9 cellular contexts compared by ENCODE assay signal in genomic region chr14:33432407-33433023, GRCh38.
A peak's percentile ranks its signal among the peaks of the same experiment; 100 is the strongest.
DNase-seq lines count a peak whose midpoint lies in the region; ATAC-seq, FAIRE-seq and TF ChIP-seq lines count a peak whose summit lies in the region.
"Had no signal": no experiment of that assay in that cellular context is flagged by ENCODE, and none has a peak within 500 bp of the region (broad histone marks: within the 10 kb centered on the region; RNA-seq: fewer than 3 reads in every experiment).

No MANE protein-coding gene starts in this region.

- no peak for TF ChIP-seq POLR2A in A549 (IDR thresholded peaks at IDR 0.05; ENCODE audit: low read length)
- TF ChIP-seq POLR2A in Peyer's patch (IDR thresholded peaks at IDR 0.05): no peak
- TF ChIP-seq POLR2A in transverse colon (IDR thresholded peaks at IDR 0.05): no peak
- TF ChIP-seq POLR2A in GM12891 (IDR thresholded peaks at IDR 0.05; ENCODE audit: low read depth, low read length): no peak
- no peak for TF ChIP-seq POLR2A in GM18505 (IDR thresholded peaks at IDR 0.05; ENCODE audit: borderline replicate concordance, extremely low read depth, insufficient read depth, insufficient read length)

- POLR2A ChIA-PET in A549 (lab: Yijun Ruan, JAX) (no interaction called here), HEK293T (lab: Yijun Ruan, JAX) (no interaction called here)

- H3K27me3 ChIP-seq in Peyer's patch (no peaks in the 10 kb centered on the region), transverse colon (no peaks in the 10 kb centered on the region)

- H3K27ac ChIP-seq in A549 (no peak overlapping the region), Peyer's patch (no peak overlapping the region), transverse colon (no peak overlapping the region)

- FAIRE-seq in A549 (lab: Jason Lieb, UNC) (no peak), GM12891 (lab: Jason Lieb, UNC) (no peak)

- H3K36me3 ChIP-seq in Peyer's patch (no peaks in the 10 kb centered on the region), transverse colon (no peaks in the 10 kb centered on the region)

- intact Hi-C loops in transverse colon (cut with DNase I; ENCODE audit: low total_unique reads): no loop called here

- H3K9me3 ChIP-seq in A549 (no peaks in the 10 kb centered on the region), Peyer's patch (no peaks in the 10 kb centered on the region), transverse colon (no peaks in the 10 kb centered on the region)

- TF ChIP-seq RAD21 in A549 (conservative IDR thresholded peaks at IDR 0.05 in 1 of 2, IDR thresholded peaks at IDR 0.05 in 1 of 2): peak; percentile 40 to 48; a peak in 4 of 5 replicates

- H3K4me1 ChIP-seq in A549: no peaks in the 10 kb centered on the region
- no peaks in the 10 kb centered on the region for H3K4me1 ChIP-seq in Peyer's patch
- H3K4me1 ChIP-seq in transverse colon: no peaks in the 10 kb centered on the region

- CTCF ChIA-PET in A549 (lab: Yijun Ruan, JAX): interaction anchor here (1.2 kb wide), 1 partner anchor 52 kb away, joined by 3 read pairs; no protein-coding TSS in a partner anchor
- CTCF ChIA-PET in HEK293T (lab: Yijun Ruan, JAX): interaction anchor here (0.6 to 1.0 kb wide), 2 partner anchors 81 to 360 kb away, joined by 3 read pairs; no protein-coding TSS in a partner anchor

- ATAC-seq in A549 (peak in 1 of 2 experiments; percentile 66; a peak in 2 of 6 replicates), GM21737 (IDR thresholded peaks at IDR 0.05; ENCODE audit: unreplicated experiment) (no peak), GM18505 (IDR thresholded peaks at IDR 0.05; ENCODE audit: unreplicated experiment) (no peak)

- no peak overlapping the region for H3K4me2 ChIP-seq in A549

- 30% methylated on average over 3 of the region's 3 CpGs for WGBS in A549 (ENCODE audit: missing lambda C conversion rate)
- WGBS in transverse colon (ENCODE audit: low coverage in 1 of 2), 2 donors: 30 to 34% methylated on average over 3 of the region's 3 CpGs

- TF ChIP-seq EP300 in A549 (IDR thresholded peaks at IDR 0.05) (no peak), transverse colon (IDR thresholded peaks at IDR 0.05; ENCODE audit: low read depth) (no peak)

- DNase-seq in A549 (ENCODE audit: low read depth in 1 of 2, low spot score in 1 of 2): peak; percentile 1 to 29
- DNase-seq in HEK293T (ENCODE audit: extremely low spot score): peak; percentile 21
- peak in 1 of 3 donors; percentile 51 for DNase-seq in Peyer's patch
- peak; percentile 56 for DNase-seq in fibroblast of the aortic adventitia (ENCODE audit: low read depth)
- peak; percentile 32 for DNase-seq in transverse colon
- no peak for DNase-seq in GM12891 (ENCODE audit: insufficient read length, low spot score)
- DNase-seq: activated naive CD8-positive, alpha-beta T cell treated with anti-CD3 and anti-CD28 coated beads, Interleukin-2, amount 10 ng/mL, durations not matched to agents 7 days and 5 days had no signal

- peak; percentile 46 for TF ChIP-seq CTCF in A549 (IDR thresholded peaks at IDR 0.05)
- peak in 4 of 6 experiments; percentile 16 to 54 (median 45) for TF ChIP-seq CTCF in Peyer's patch (IDR thresholded peaks at IDR 0.05)
- TF ChIP-seq CTCF in fibroblast of the aortic adventitia (IDR thresholded peaks at IDR 0.05; ENCODE audit: insufficient read depth, low read length): peak; percentile 46
- peak; percentile 36 to 57 (median 46) for TF ChIP-seq CTCF in transverse colon (IDR thresholded peaks at IDR 0.05)

- H3K4me3 ChIP-seq in A549 (no peak overlapping the region), Peyer's patch (no peak overlapping the region), fibroblast of the aortic adventitia (ENCODE audit: low read depth, low read length) (no peak overlapping the region), transverse colon (no peak overlapping the region)

- in situ Hi-C loops in transverse colon (cut with MboI; ENCODE audit: low pct_ligation_motif_present in 1 of 4, low pct_unique_long_range_greater_than_20kb in 1 of 4, low sequenced_read_pairs in 3 of 4): loop anchor here in 1 of 4 donors (25.0 kb wide), 1 partner anchor 845 kb away; no protein-coding TSS in a partner anchor

TF ChIP-seq in A549, 52 proteins besides CTCF, POLR2A, EP300 and RAD21:
- TF ChIP-seq EHMT2 (IDR thresholded peaks at IDR 0.05; ENCODE audit: low read depth) (no peak), MAFK (IDR thresholded peaks at IDR 0.05; ENCODE audit: partially characterized antibody) (peak; percentile 40), SMC3 (IDR thresholded peaks at IDR 0.05) (peak; percentile 53; the same call in 2 of the 3 replicates), KDM5A (IDR thresholded peaks at IDR 0.05) (no peak), HMGXB4 (CRISPR knock-in tag; IDR thresholded peaks at IDR 0.05; ENCODE audit: borderline replicate concordance) (no peak)

TF ChIP-seq in HEK293T, 16 proteins besides CTCF, POLR2A, EP300 and RAD21:
- TF ChIP-seq CTBP1 (IDR thresholded peaks at IDR 0.05; ENCODE audit: borderline replicate concordance) (no peak), BHLHE40 (IDR thresholded peaks at IDR 0.05; ENCODE audit: borderline replicate concordance) (no peak), SP1 (IDR thresholded peaks at IDR 0.05) (no peak), FOXA1 (IDR thresholded peaks at IDR 0.05) (no peak), NFRKB (IDR thresholded peaks at IDR 0.05) (no peak), ELF4 (IDR thresholded peaks at IDR 0.05) (no peak), PKNOX1 (IDR thresholded peaks at IDR 0.05) (peak; percentile 62)

TF ChIP-seq in GM12891, 5 proteins besides CTCF, POLR2A, EP300 and RAD21:
- TF ChIP-seq PAX5 (IDR thresholded peaks at IDR 0.05; ENCODE audit: insufficient read depth, low read length, severe bottlenecking) (no peak), TAF1 (IDR thresholded peaks at IDR 0.05; ENCODE audit: low read depth, low read length) (no peak), POLR2AphosphoS5 (IDR thresholded peaks at IDR 0.05; ENCODE audit: low read depth, low read length) (no peak), POU2F2 (IDR thresholded peaks at IDR 0.05; ENCODE audit: low read depth, low read length) (no peak), SPI1 (IDR thresholded peaks at IDR 0.05; ENCODE audit: low read depth, low read length) (no peak)
